ENCODE assay signal across 20 cellular contexts in the genomic region with DNA sequence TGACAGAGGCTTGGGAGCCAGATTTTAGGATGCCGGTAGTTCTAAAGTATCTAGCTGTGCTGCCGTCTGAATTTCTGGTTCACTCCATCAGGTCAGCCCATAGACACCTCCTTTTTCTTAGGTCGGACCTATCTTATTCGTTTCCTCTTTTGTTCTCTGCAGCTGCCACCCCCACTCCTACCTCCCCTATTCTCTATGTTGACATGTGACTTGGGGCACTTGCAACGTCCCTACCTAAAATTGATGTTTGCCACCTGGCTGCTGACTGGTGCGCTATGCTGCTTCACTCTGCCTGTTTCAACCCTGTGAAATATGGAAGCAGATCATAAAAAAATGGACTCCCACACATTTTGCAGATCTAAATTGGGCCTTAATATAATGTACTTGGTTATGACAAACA. TPM values are rescaled to one million over a fixed set of nuclear protein-coding genes. Genes with fewer than 3 reads are reported as not detected.
DNase-seq lines count a peak whose midpoint lies in the region; ATAC-seq and TF ChIP-seq lines count a peak whose summit lies in the region.
"Had no signal": no experiment of that assay in that cellular context is flagged by ENCODE, and none has a peak within 500 bp of the region (broad histone marks: within the 10 kb centered on the region; RNA-seq: fewer than 3 reads in every experiment).

No MANE protein-coding gene starts in this region.

- peaks cover 5% of the 10 kb centered on the region for H3K4me1 ChIP-seq in endodermal cell (ENCODE audit: control insufficient read depth, insufficient read depth, low read length)

- 94% methylated on average over 6 of the region's 6 CpGs for WGBS in endodermal cell (ENCODE audit: insufficient coverage in 1 of 2, insufficient read length in 1 of 2), 2 experiments

- H3K36me3 ChIP-seq in endodermal cell (ENCODE audit: control insufficient read depth, insufficient read depth, low read length): no peaks in the 10 kb centered on the region
- H3K36me3 ChIP-seq: BLaER1, MG63 had no signal

- H3K9me3 Mint-ChIP-seq in endodermal cell (no peaks in the 10 kb centered on the region), progenitor cell of endocrine pancreas (ENCODE audit: low read depth) (no peaks in the 10 kb centered on the region)
- H3K9me3 Mint-ChIP-seq in activated CD8-positive, alpha-beta memory T cell treated with anti-CD3 and anti-CD28 coated beads, Interleukin-2, amount 10 ng/mL, durations not matched to agents 7 days and 5 days (ENCODE audit: low read depth): no peaks in the 10 kb centered on the region
- H3K9me3 Mint-ChIP-seq: CD8-positive, alpha-beta T cell had no signal

- no peak for ATAC-seq in HG03108 (IDR thresholded peaks at IDR 0.05; ENCODE audit: unreplicated experiment)
- no peak for ATAC-seq in activated CD8-positive, alpha-beta memory T cell treated with anti-CD3 and anti-CD28 coated beads, Interleukin-2, amount 10 ng/mL, durations not matched to agents 7 days and 5 days
- ATAC-seq in GM19324 (IDR thresholded peaks at IDR 0.05; ENCODE audit: low FRiP score, unreplicated experiment): no peak
- ATAC-seq: A549; CD8-positive, alpha-beta T cell had no signal

- H3K4me3 Mint-ChIP-seq in endodermal cell: no peak overlapping the region
- H3K4me3 Mint-ChIP-seq in progenitor cell of endocrine pancreas (ENCODE audit: low read depth): no peak overlapping the region
- no peak overlapping the region for H3K4me3 Mint-ChIP-seq in activated CD8-positive, alpha-beta memory T cell treated with anti-CD3 and anti-CD28 coated beads, Interleukin-2, amount 10 ng/mL, durations not matched to agents 7 days and 5 days
- H3K4me3 Mint-ChIP-seq: CD8-positive, alpha-beta T cell had no signal

- H3K36me3 Mint-ChIP-seq in endodermal cell (ENCODE audit: low read depth) (no peaks in the 10 kb centered on the region), progenitor cell of endocrine pancreas (ENCODE audit: insufficient read depth) (no peaks in the 10 kb centered on the region)
- H3K36me3 Mint-ChIP-seq in activated CD8-positive, alpha-beta memory T cell treated with anti-CD3 and anti-CD28 coated beads, Interleukin-2, amount 10 ng/mL, durations not matched to agents 7 days and 5 days: no peaks in the 10 kb centered on the region
- H3K36me3 Mint-ChIP-seq: CD8-positive, alpha-beta T cell had no signal

- H3K9ac ChIP-seq in endodermal cell (ENCODE audit: extremely low read depth, low read length, poor library complexity, severe bottlenecking): no peak overlapping the region
- H3K9ac ChIP-seq: BLaER1 had no signal

- H3K27ac Mint-ChIP-seq in endodermal cell: peak overlapping the region; percentile 25
- H3K27ac Mint-ChIP-seq in progenitor cell of endocrine pancreas: peak overlapping the region; percentile 63
- H3K27ac Mint-ChIP-seq in activated CD8-positive, alpha-beta memory T cell treated with anti-CD3 and anti-CD28 coated beads, Interleukin-2, amount 10 ng/mL, durations not matched to agents 7 days and 5 days: no peak overlapping the region
- H3K27ac Mint-ChIP-seq: CD8-positive, alpha-beta T cell had no signal

- H3K27ac ChIP-seq in endodermal cell (ENCODE audit: low read depth, low read length): no peak overlapping the region
- H3K27ac ChIP-seq: BLaER1 had no signal

- TF ChIP-seq CTCF in endodermal cell (conservative IDR thresholded peaks at IDR 0.05) (no peak), progenitor cell of endocrine pancreas (IDR thresholded peaks at IDR 0.05; ENCODE audit: unreplicated experiment) (no peak)

- peak; percentile 8 for DNase-seq in NCI-H748 (lab: John Stamatoyannopoulos, UW; ENCODE audit: unreplicated experiment)
- no peak for DNase-seq in NCI-H748 treated with DMSO at 0.1 percent for 48 hours (lab: John Stamatoyannopoulos, UW)
- no peak for DNase-seq in endodermal cell
- no peak for DNase-seq in progenitor cell of endocrine pancreas (ENCODE audit: low spot score, unreplicated experiment)
- no peak for DNase-seq in activated CD8-positive, alpha-beta memory T cell treated with anti-CD3 and anti-CD28 coated beads, Interleukin-2, amount 10 ng/mL, durations not matched to agents 7 days and 5 days
- no peak for DNase-seq in activated naive CD4-positive, alpha-beta T cell treated with Interleukin-2 at 50 U/mL for 16 hours
- DNase-seq: CD8-positive, alpha-beta T cell; DMS79; GOT3; Kasumi-1; MG63; NCI-H1092; NCI-H1694; NCI-H2171; NCI-H774; SIG-M5 had no signal

- H3K4me1 Mint-ChIP-seq in endodermal cell: peaks cover 51% of the 10 kb centered on the region
- peaks cover 63% of the 10 kb centered on the region for H3K4me1 Mint-ChIP-seq in progenitor cell of endocrine pancreas (ENCODE audit: low read depth)
- no peaks in the 10 kb centered on the region for H3K4me1 Mint-ChIP-seq in activated CD8-positive, alpha-beta memory T cell treated with anti-CD3 and anti-CD28 coated beads, Interleukin-2, amount 10 ng/mL, durations not matched to agents 7 days and 5 days

- H3K27me3 Mint-ChIP-seq in endodermal cell (ENCODE audit: insufficient read depth) (no peaks in the 10 kb centered on the region), progenitor cell of endocrine pancreas (no peaks in the 10 kb centered on the region)
- no peaks in the 10 kb centered on the region for H3K27me3 Mint-ChIP-seq in activated CD8-positive, alpha-beta memory T cell treated with anti-CD3 and anti-CD28 coated beads, Interleukin-2, amount 10 ng/mL, durations not matched to agents 7 days and 5 days

- CTCF ChIA-PET in activated CD8-positive, alpha-beta memory T cell treated with anti-CD3 and anti-CD28 coated beads, Interleukin-2, amount 10 ng/mL, durations not matched to agents 7 days and 5 days (lab: Charles Lee): no interaction called here

- H3K9me3 ChIP-seq in endodermal cell (ENCODE audit: control insufficient read depth, low read length): no peaks in the 10 kb centered on the region
- H3K9me3 ChIP-seq: A549, BLaER1, MG63 had no signal

- no peaks in the 10 kb centered on the region for H3K27me3 ChIP-seq in endodermal cell (ENCODE audit: control insufficient read depth, insufficient read depth, low read length, poor library complexity, severe bottlenecking)
- H3K27me3 ChIP-seq: BLaER1, MG63 had no signal

- no peak overlapping the region for H3K4me3 ChIP-seq in endodermal cell (ENCODE audit: low read length)
- H3K4me3 ChIP-seq: A549, BLaER1, MG63 had no signal

RNA-seq across cellular contexts. Expression of gene PBX1, which starts 55.3 kb away (rescaled TPM):
- total RNA-seq in endodermal cell (10 to 100 TPM; 59.9 to 79.2 TPM), progenitor cell of endocrine pancreas (204 and 205 TPM in 2 replicates)
- polyA plus RNA-seq in endodermal cell (2013, experiment 1 of 2): 99.5 TPM
- 96.0 TPM for polyA plus RNA-seq in endodermal cell (2013, experiment 2 of 2)
- not detected for total RNA-seq in activated CD8-positive, alpha-beta memory T cell treated with anti-CD3 and anti-CD28 coated beads, Interleukin-2, amount 10 ng/mL, durations not matched to agents 7 days and 5 days

Comparison
In these comparisons a context has a peak if more than half of its experiments do, and no peak if none do; other contexts are left out.
1. RNA of gene PBX1, which starts 55.3 kb away (total RNA-seq): 204 to 205 TPM in progenitor cell of endocrine pancreas and 59.9 to 79.2 TPM in endodermal cell; not detected in activated CD8-positive, alpha-beta memory T cell treated with anti-CD3 and anti-CD28 coated beads, Interleukin-2, amount 10 ng/mL, durations not matched to agents 7 days and 5 days; every median in the first group is over 10 times any median in the second.